ENCODE assay signal across 3 cellular contexts in the genomic region with DNA sequence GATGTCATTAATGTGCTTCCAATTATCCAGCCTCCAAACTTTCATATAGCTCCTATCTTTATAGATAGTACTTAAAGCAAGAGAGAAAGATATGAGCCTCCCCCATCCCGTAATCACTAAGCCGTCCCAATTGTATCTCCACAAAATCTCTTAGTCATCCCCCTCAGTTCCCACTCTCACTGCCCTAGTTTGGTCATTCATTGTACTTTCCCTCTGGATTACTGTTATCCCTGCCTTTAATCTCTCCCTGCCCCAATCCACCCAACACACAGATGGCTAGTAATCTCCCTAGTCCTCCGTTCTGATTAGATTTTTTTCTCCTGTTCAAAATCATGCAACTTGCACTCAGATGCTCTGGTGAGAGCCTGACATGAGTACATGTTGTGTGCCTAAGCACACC.
TF ChIP-seq lines count a peak whose summit lies in the region.

No MANE protein-coding gene starts in this region.

TF ChIP-seq in SK-N-SH, 30 proteins besides CTCF, POLR2A, EP300 and RAD21:
- TF ChIP-seq RCOR1 (IDR thresholded peaks at IDR 0.05; ENCODE audit: low read length) (no peak), TEAD4 (IDR thresholded peaks at IDR 0.05; ENCODE audit: borderline replicate concordance, insufficient read depth) (no peak), NFIC (IDR thresholded peaks at IDR 0.05; ENCODE audit: borderline replicate concordance) (no peak), NRF1 (IDR thresholded peaks at IDR 0.05; ENCODE audit: low read depth, low read length) (no peak), EZH2phosphoT487 (IDR thresholded peaks at IDR 0.05; ENCODE audit: borderline replicate concordance, low read depth) (no peak), REST (IDR thresholded peaks at IDR 0.05; ENCODE audit: low read depth, low read length) (no peak), FOSL2 (IDR thresholded peaks at IDR 0.05; ENCODE audit: borderline replicate concordance, low read depth) (no peak), FOXM1 (IDR thresholded peaks at IDR 0.05; ENCODE audit: low read depth) (no peak)
- TF ChIP-seq, protein P1, sequence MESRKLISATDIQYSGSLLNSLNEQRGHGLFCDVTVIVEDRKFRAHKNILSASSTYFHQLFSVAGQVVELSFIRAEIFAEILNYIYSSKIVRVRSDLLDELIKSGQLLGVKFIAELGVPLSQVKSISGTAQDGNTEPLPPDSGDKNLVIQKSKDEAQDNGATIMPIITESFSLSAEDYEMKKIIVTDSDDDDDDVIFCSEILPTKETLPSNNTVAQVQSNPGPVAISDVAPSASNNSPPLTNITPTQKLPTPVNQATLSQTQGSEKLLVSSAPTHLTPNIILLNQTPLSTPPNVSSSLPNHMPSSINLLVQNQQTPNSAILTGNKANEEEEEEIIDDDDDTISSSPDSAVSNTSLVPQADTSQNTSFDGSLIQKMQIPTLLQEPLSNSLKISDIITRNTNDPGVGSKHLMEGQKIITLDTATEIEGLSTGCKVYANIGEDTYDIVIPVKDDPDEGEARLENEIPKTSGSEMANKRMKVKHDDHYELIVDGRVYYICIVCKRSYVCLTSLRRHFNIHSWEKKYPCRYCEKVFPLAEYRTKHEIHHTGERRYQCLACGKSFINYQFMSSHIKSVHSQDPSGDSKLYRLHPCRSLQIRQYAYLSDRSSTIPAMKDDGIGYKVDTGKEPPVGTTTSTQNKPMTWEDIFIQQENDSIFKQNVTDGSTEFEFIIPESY (IDR thresholded peaks at IDR 0.05; ENCODE audit: borderline replicate concordance, low read depth), result no peak
- TF ChIP-seq, protein P2, sequence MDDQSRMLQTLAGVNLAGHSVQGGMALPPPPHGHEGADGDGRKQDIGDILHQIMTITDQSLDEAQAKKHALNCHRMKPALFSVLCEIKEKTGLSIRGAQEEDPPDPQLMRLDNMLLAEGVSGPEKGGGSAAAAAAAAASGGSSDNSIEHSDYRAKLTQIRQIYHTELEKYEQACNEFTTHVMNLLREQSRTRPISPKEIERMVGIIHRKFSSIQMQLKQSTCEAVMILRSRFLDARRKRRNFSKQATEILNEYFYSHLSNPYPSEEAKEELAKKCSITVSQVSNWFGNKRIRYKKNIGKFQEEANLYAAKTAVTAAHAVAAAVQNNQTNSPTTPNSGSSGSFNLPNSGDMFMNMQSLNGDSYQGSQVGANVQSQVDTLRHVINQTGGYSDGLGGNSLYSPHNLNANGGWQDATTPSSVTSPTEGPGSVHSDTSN (IDR thresholded peaks at IDR 0.05), result no peak

TF ChIP-seq in SK-N-SH treated with all-trans-retinoic acid at 6 μM for 48 hours, 23 proteins besides CTCF, POLR2A, EP300 and RAD21:
- TF ChIP-seq ARNTL (CRISPR knock-in tag; IDR thresholded peaks at IDR 0.05; ENCODE audit: borderline replicate concordance, low read depth) (no peak), ZNF565 (CRISPR knock-in tag; conservative IDR thresholded peaks at IDR 0.05; ENCODE audit: low read depth) (no peak), POU6F1 (CRISPR knock-in tag; IDR thresholded peaks at IDR 0.05; ENCODE audit: borderline replicate concordance, low read depth) (no peak), ESRRG (CRISPR knock-in tag; IDR thresholded peaks at IDR 0.05) (no peak), ZC3H10 (CRISPR knock-in tag; IDR thresholded peaks at IDR 0.05) (no peak), TCF4 (CRISPR knock-in tag; IDR thresholded peaks at IDR 0.05; ENCODE audit: borderline replicate concordance) (no peak)
- TF ChIP-seq, protein P3, sequence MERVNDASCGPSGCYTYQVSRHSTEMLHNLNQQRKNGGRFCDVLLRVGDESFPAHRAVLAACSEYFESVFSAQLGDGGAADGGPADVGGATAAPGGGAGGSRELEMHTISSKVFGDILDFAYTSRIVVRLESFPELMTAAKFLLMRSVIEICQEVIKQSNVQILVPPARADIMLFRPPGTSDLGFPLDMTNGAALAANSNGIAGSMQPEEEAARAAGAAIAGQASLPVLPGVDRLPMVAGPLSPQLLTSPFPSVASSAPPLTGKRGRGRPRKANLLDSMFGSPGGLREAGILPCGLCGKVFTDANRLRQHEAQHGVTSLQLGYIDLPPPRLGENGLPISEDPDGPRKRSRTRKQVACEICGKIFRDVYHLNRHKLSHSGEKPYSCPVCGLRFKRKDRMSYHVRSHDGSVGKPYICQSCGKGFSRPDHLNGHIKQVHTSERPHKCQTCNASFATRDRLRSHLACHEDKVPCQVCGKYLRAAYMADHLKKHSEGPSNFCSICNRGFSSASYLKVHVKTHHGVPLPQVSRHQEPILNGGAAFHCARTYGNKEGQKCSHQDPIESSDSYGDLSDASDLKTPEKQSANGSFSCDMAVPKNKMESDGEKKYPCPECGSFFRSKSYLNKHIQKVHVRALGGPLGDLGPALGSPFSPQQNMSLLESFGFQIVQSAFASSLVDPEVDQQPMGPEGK (CRISPR knock-in tag; IDR thresholded peaks at IDR 0.05; ENCODE audit: borderline replicate concordance), result no peak

TF ChIP-seq in GM12878, 131 proteins besides CTCF, POLR2A, EP300 and RAD21:
- no peak for TF ChIP-seq SMAD5 (IDR thresholded peaks at IDR 0.05; ENCODE audit: low read depth)
- TF ChIP-seq REST (IDR thresholded peaks at IDR 0.05; ENCODE audit: low read depth, low read length), result no peak
- no peak for TF ChIP-seq NFYA (IDR thresholded peaks at IDR 0.05; ENCODE audit: borderline replicate concordance, low read depth, low read length)
- no peak for TF ChIP-seq TCF7 (IDR thresholded peaks at IDR 0.05; ENCODE audit: borderline replicate concordance)
- no peak for TF ChIP-seq E4F1 (IDR thresholded peaks at IDR 0.05; ENCODE audit: borderline replicate concordance, partially characterized antibody)
- TF ChIP-seq TAF1 (IDR thresholded peaks at IDR 0.05; ENCODE audit: borderline replicate concordance, low read depth, low read length), result no peak
- TF ChIP-seq CBX3 (IDR thresholded peaks at IDR 0.05; ENCODE audit: borderline replicate concordance, low read depth), result no peak
- TF ChIP-seq, protein P4, sequence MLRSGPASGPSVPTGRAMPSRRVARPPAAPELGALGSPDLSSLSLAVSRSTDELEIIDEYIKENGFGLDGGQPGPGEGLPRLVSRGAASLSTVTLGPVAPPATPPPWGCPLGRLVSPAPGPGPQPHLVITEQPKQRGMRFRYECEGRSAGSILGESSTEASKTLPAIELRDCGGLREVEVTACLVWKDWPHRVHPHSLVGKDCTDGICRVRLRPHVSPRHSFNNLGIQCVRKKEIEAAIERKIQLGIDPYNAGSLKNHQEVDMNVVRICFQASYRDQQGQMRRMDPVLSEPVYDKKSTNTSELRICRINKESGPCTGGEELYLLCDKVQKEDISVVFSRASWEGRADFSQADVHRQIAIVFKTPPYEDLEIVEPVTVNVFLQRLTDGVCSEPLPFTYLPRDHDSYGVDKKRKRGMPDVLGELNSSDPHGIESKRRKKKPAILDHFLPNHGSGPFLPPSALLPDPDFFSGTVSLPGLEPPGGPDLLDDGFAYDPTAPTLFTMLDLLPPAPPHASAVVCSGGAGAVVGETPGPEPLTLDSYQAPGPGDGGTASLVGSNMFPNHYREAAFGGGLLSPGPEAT (IDR thresholded peaks at IDR 0.05; ENCODE audit: low read depth), result no peak
- no peak for TF ChIP-seq KAT2A (conservative IDR thresholded peaks at IDR 0.05; ENCODE audit: control insufficient read depth, low read depth, low read length)
- TF ChIP-seq NR2F1 (conservative IDR thresholded peaks at IDR 0.05), result no peak
- no peak for TF ChIP-seq HCFC1 (IDR thresholded peaks at IDR 0.05; ENCODE audit: low read length)
- TF ChIP-seq POLR2AphosphoS2 (IDR thresholded peaks at IDR 0.05; ENCODE audit: low read depth, low read length), result no peak
- TF ChIP-seq ETV6 (conservative IDR thresholded peaks at IDR 0.05 in 1 of 2, IDR thresholded peaks at IDR 0.05 in 1 of 2; ENCODE audit: borderline replicate concordance in 1 of 2, low read depth in 1 of 2), result no peak
- no peak for TF ChIP-seq PAX8 (IDR thresholded peaks at IDR 0.05)
- TF ChIP-seq MXI1 (IDR thresholded peaks at IDR 0.05; ENCODE audit: low read depth, low read length), result no peak
- no peak for TF ChIP-seq HSF1 (IDR thresholded peaks at IDR 0.05; ENCODE audit: low read depth, low read length)
- no peak for TF ChIP-seq IKZF1 (conservative IDR thresholded peaks at IDR 0.05)
